ENCODE assay signal across 38 cellular contexts in the genomic region with DNA sequence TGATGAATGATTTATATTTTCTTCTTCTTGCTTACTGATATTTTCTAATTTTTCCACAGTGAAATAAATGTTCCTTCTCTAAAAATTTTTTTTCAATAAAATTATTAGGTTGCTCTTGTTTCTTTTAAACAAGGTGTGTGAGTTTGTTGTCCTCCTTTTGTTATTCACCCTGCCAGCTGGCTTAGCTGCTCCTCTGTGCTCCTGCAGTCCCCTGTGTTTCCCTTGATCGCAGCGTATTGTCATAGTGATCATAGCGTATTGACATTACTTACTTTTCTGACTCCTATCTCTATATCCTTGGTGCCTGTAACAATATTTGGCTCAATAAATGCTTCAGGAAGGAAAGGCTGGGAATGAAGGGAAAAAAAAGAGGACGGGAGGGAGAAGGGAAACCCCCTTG. TPM values are rescaled to one million over a fixed set of nuclear protein-coding genes. Genes with fewer than 3 reads are reported as not detected.
"Had no signal": no experiment of that assay in that cellular context is flagged by ENCODE, and none has a peak within 500 bp of the region (broad histone marks: within the 10 kb centered on the region; RNA-seq: fewer than 3 reads in every experiment).

No MANE protein-coding gene starts in this region.

- H3K4me1 Mint-ChIP-seq: activated B cell treated with CpG ODN at 0.5 μM for 24 hours; activated naive CD8-positive, alpha-beta T cell treated with anti-CD3 and anti-CD28 coated beads for 36 hours had no signal

- ATAC-seq: activated CD8-positive, alpha-beta memory T cell treated with anti-CD3 and anti-CD28 coated beads, Interleukin-2, amount 10 ng/mL, durations not matched to agents 7 days and 5 days; PC-3 had no signal

- H3K27me3 Mint-ChIP-seq: activated B cell treated with CpG ODN at 0.5 μM for 24 hours; activated CD4-positive, alpha-beta memory T cell treated with anti-CD3 and anti-CD28 coated beads for 36 hours; activated CD8-positive, alpha-beta memory T cell treated with anti-CD3 and anti-CD28 coated beads, Interleukin-2, amount 10 ng/mL, durations not matched to agents 7 days and 5 days; activated naive CD8-positive, alpha-beta T cell treated with anti-CD3 and anti-CD28 coated beads for 36 hours; central memory CD8-positive, alpha-beta T cell had no signal

- H3K9me3 Mint-ChIP-seq: activated B cell treated with CpG ODN at 0.5 μM for 24 hours; activated CD4-positive, alpha-beta memory T cell treated with anti-CD3 and anti-CD28 coated beads for 36 hours; activated naive CD8-positive, alpha-beta T cell treated with anti-CD3 and anti-CD28 coated beads for 36 hours; central memory CD8-positive, alpha-beta T cell; T-helper 1 cell treated with Interleukin-12 subunit alpha and Interleukin-12 subunit beta and Interleukin-4 antibody, amounts not matched to agents 30 μg/mL and 1 μg/mL, for 36 hours; T-helper 2 cell treated with Interferon-gamma antibody and Interleukin-4, amounts not matched to agents 5 μg/mL and 100 μg/mL, for 36 hours had no signal

- H3K4me1 ChIP-seq: ascending aorta, Peyer's patch, SJSA1 had no signal

- H3K4me2 ChIP-seq: KMS-11, SK-N-SH had no signal

- H3K9me3 ChIP-seq: ascending aorta, Peyer's patch, SJSA1, SK-N-SH had no signal

- H3K27ac Mint-ChIP-seq: activated B cell treated with CpG ODN at 0.5 μM for 24 hours; activated CD4-positive, alpha-beta memory T cell treated with anti-CD3 and anti-CD28 coated beads for 36 hours; activated CD8-positive, alpha-beta memory T cell treated with anti-CD3 and anti-CD28 coated beads, Interleukin-2, amount 10 ng/mL, durations not matched to agents 7 days and 5 days; activated naive CD8-positive, alpha-beta T cell treated with anti-CD3 and anti-CD28 coated beads for 36 hours; T-helper 1 cell treated with Interleukin-12 subunit alpha and Interleukin-12 subunit beta and Interleukin-4 antibody, amounts not matched to agents 30 μg/mL and 1 μg/mL, for 36 hours; T-helper 2 cell treated with Interferon-gamma antibody and Interleukin-4, amounts not matched to agents 5 μg/mL and 100 μg/mL, for 36 hours had no signal

- H3K27me3 ChIP-seq: ascending aorta, cardiac muscle cell, Peyer's patch, SJSA1 had no signal

- H3K9ac ChIP-seq: KMS-11, SK-N-SH had no signal

- H3K27ac ChIP-seq: ascending aorta, cardiac muscle cell, KMS-11, Peyer's patch, SJSA1 had no signal

- DNase-seq: activated B cell treated with CpG ODN at 0.5 μM for 24 hours; activated CD4-positive, alpha-beta memory T cell treated with anti-CD3 and anti-CD28 coated beads for 36 hours; activated CD4-positive, alpha-beta T cell treated with anti-CD3 and anti-CD28 coated beads for 4 hours; activated CD4-positive, alpha-beta T cell treated with anti-CD3 and anti-CD28 coated beads, Interleukin-2, amount 50 U/mL, for 1 hour; activated CD4-positive, CD25-positive, alpha-beta regulatory T cell treated with anti-CD3 and anti-CD28 coated beads, Interleukin-2, amount 50 U/mL, for 72 hours; activated CD8-positive, alpha-beta memory T cell treated with anti-CD3 and anti-CD28 coated beads for 24 hours; activated CD8-positive, alpha-beta memory T cell treated with anti-CD3 and anti-CD28 coated beads, Interleukin-2, amount 10 ng/mL, durations not matched to agents 7 days and 5 days; activated CD8-positive, alpha-beta memory T cell treated with anti-CD3 and anti-CD28 coated beads, Interleukin-2, amount 50 U/mL, for 48 hours; activated effector memory CD4-positive, alpha-beta T cell treated with Interleukin-2 at 50 U/mL for 16 hours; activated naive CD4-positive, alpha-beta T cell; activated naive CD4-positive, alpha-beta T cell treated with anti-CD3 and anti-CD28 coated beads, Interleukin-2, amount 50 U/mL, for 16 hours; activated naive CD8-positive, alpha-beta T cell treated with anti-CD3 and anti-CD28 coated beads for 36 hours; activated T-cell treated with anti-CD3 and anti-CD28 coated beads, Interleukin-2, amount 50 U/mL, for 48 hours; amniotic stem cell; MM.1S; MV-4-11; NCI-H1092; NCI-H1436 treated with DMSO at 0.1 percent for 48 hours; NCI-H187 treated with DMSO at 0.1 percent for 48 hours; NCI-H2081 treated with DMSO at 0.1 percent for 48 hours; NCI-H345; NCI-H510A; NCI-H526; NCI-H748 treated with DMSO at 0.1 percent for 48 hours; NK-92 treated with Interleukin-12 subunit alpha and Interleukin-12 subunit beta, amount 100 ng/mL, for 24 hours; PC-3; Peyer's patch; RPMI8226; SHP77 treated with DMSO at 0.1 percent for 48 hours; SK-N-SH had no signal

- H3K4me3 Mint-ChIP-seq: activated B cell treated with CpG ODN at 0.5 μM for 24 hours; activated CD4-positive, alpha-beta memory T cell treated with anti-CD3 and anti-CD28 coated beads for 36 hours; activated CD8-positive, alpha-beta memory T cell treated with anti-CD3 and anti-CD28 coated beads, Interleukin-2, amount 10 ng/mL, durations not matched to agents 7 days and 5 days; activated naive CD8-positive, alpha-beta T cell treated with anti-CD3 and anti-CD28 coated beads for 36 hours; central memory CD8-positive, alpha-beta T cell; T-helper 1 cell treated with Interleukin-12 subunit alpha and Interleukin-12 subunit beta and Interleukin-4 antibody, amounts not matched to agents 30 μg/mL and 1 μg/mL, for 36 hours; T-helper 2 cell treated with Interferon-gamma antibody and Interleukin-4, amounts not matched to agents 5 μg/mL and 100 μg/mL, for 36 hours had no signal

RNA-seq across cellular contexts. Expression of a gene that starts 24.9 kb away (rescaled TPM):
- total RNA-seq: activated B cell treated with CpG ODN at 0.5 μM for 24 hours; activated CD4-positive, alpha-beta memory T cell treated with anti-CD3 and anti-CD28 coated beads for 36 hours; activated CD8-positive, alpha-beta memory T cell treated with anti-CD3 and anti-CD28 coated beads, Interleukin-2, amount 10 ng/mL, durations not matched to agents 7 days and 5 days; activated naive CD8-positive, alpha-beta T cell treated with anti-CD3 and anti-CD28 coated beads for 36 hours; LHCN-M2; PC-3 had no signal
